In genomic region chr17:75918112-75918445, GRCh38 we compare ENCODE assay signal across 25 cellular contexts. TPM values are rescaled to one million over a fixed set of nuclear protein-coding genes. Genes with fewer than 3 reads are reported as not detected.
A peak's percentile ranks its signal among the peaks of the same experiment; 100 is the strongest.
DNase-seq lines count a peak whose midpoint lies in the region; ATAC-seq, FAIRE-seq and TF ChIP-seq lines count a peak whose summit lies in the region.
"Had no signal": no experiment of that assay in that cellular context is flagged by ENCODE, and none has a peak within 500 bp of the region (broad histone marks: within the 10 kb centered on the region; RNA-seq: fewer than 3 reads in every experiment).

No MANE protein-coding gene starts in this region.

- no peak overlapping the region for H3K14ac ChIP-seq in neuronal stem cell (ENCODE audit: low read length)

- no peak overlapping the region for H4K8ac ChIP-seq in neuronal stem cell (ENCODE audit: low read depth, low read length)

- no peak overlapping the region for H3K4me3 ChIP-seq in BLaER1 treated with 17β-estradiol and CSF1 and Interleukin-3, amounts not matched to agents 10 nM and 100 nM
- H3K4me3 ChIP-seq in RWPE2 (ENCODE audit: severe bottlenecking) = no peak overlapping the region
- H3K4me3 ChIP-seq in K562 = no peak overlapping the region
- H3K4me3 ChIP-seq in neuronal stem cell (ENCODE audit: low read length in 2 of 2) = no peak overlapping the region
- no peak overlapping the region for H3K4me3 ChIP-seq in transverse colon
- H3K4me3 ChIP-seq: A549, GM12878, GM23248 had no signal

- no peaks in the 10 kb centered on the region for H3K9me3 Mint-ChIP-seq in stimulated activated naive CD8-positive, alpha-beta T cell treated with anti-CD3 and anti-CD28 coated beads, Interleukin-15, amount 100 ng/mL, for 72 hours
- H3K9me3 Mint-ChIP-seq: CD4-positive, CD25-positive, alpha-beta regulatory T cell; CD8-positive, alpha-beta T cell had no signal

- intact Hi-C loops in K562 (cut with micrococcal nuclease) (no loop called here), transverse colon (cut with DNase I; ENCODE audit: low total_unique reads) (no loop called here)

- no peak overlapping the region for H2AFZ ChIP-seq in K562 (ENCODE audit: low read depth, low read length)
- H2AFZ ChIP-seq in neuronal stem cell (ENCODE audit: low read length) = no peak overlapping the region
- H2AFZ ChIP-seq: GM23248 had no signal

- in situ Hi-C loops in K562 (cut with MboI) (no loop called here), transverse colon (cut with MboI; ENCODE audit: low pct_ligation_motif_present in 1 of 4, low pct_unique_long_range_greater_than_20kb in 1 of 4, low sequenced_read_pairs in 3 of 4) (loop anchor here in 2 of 4 donors (10.0 to 25.0 kb wide), 3 partner anchors 67 to 269 kb away; partner anchors contain the start of gene CDK3 (in 1 of the 2))

- peaks cover 21 to 30% (median 27%) of the 10 kb centered on the region in 10 experiments for H3K4me1 ChIP-seq in BLaER1 treated with 17β-estradiol and CSF1 and Interleukin-3, amounts not matched to agents 10 nM and 100 nM
- H3K4me1 ChIP-seq in RWPE2 (ENCODE audit: insufficient read depth, poor library complexity, severe bottlenecking) (no peaks in the 10 kb centered on the region), K562 (replicated peaks in 1 of 2; ENCODE audit: control insufficient read depth in 2 of 2, insufficient read depth in 2 of 2, low read length in 2 of 2) (peaks cover 0 to 49% of the 10 kb centered on the region in 2 experiments; a peak in 2 of 5 replicates), neuronal stem cell (ENCODE audit: control insufficient read depth in 2 of 2, insufficient read depth in 1 of 2, low read depth in 1 of 2, low read length in 2 of 2) (no peaks in the 10 kb centered on the region), transverse colon (peaks cover 0 to under 1% (median under 1%) of the 10 kb centered on the region in 4 donors)
- H3K4me1 ChIP-seq: A549, BE2C, Caco-2 had no signal

- no peak overlapping the region for H2AK5ac ChIP-seq in neuronal stem cell (ENCODE audit: low read depth, low read length)

- H3K79me2 ChIP-seq in K562 (ENCODE audit: control insufficient read depth, insufficient read depth, low read length) = no peaks in the 10 kb centered on the region

- H2BK120ac ChIP-seq in neuronal stem cell (ENCODE audit: low read depth, low read length) = no peak overlapping the region

- H3K79me1 ChIP-seq in neuronal stem cell (ENCODE audit: low read depth, low read length) = no peaks in the 10 kb centered on the region

- no peaks in the 10 kb centered on the region for H3K27me3 Mint-ChIP-seq in stimulated activated naive CD8-positive, alpha-beta T cell treated with anti-CD3 and anti-CD28 coated beads, Interleukin-15, amount 100 ng/mL, for 72 hours
- H3K27me3 Mint-ChIP-seq: CD4-positive, CD25-positive, alpha-beta regulatory T cell had no signal

- WGBS in K562 (ENCODE audit: insufficient coverage, low coverage, missing lambda C conversion rate) = 88% methylated on average over 9 of the region's 19 CpGs
- WGBS in neuronal stem cell (ENCODE audit: extremely low coverage in 2 of 2, insufficient read length in 2 of 2, insufficient replicate concordance in 1 of 2), 2 donors = no CpG with 5 or more reads among the region's 19 CpGs
- 96% methylated on average over 19 of the region's 19 CpGs; no CpG with 5 or more reads in 1 of the 2 donors for WGBS in transverse colon (ENCODE audit: low coverage in 1 of 2), 2 donors

- peak overlapping the region; percentile 3 for H2BK5ac ChIP-seq in neuronal stem cell (ENCODE audit: low read length)

- H3K4ac ChIP-seq in neuronal stem cell (ENCODE audit: low read length) = no peak overlapping the region

- FAIRE-seq in K562 (lab: Jason Lieb, UNC) = no peak
- FAIRE-seq: A549, GM12878, GM19239, H54 had no signal

- TF ChIP-seq EP300 in K562 (IDR thresholded peaks at IDR 0.05; ENCODE audit: low read length) = no peak
- TF ChIP-seq EP300 in transverse colon (IDR thresholded peaks at IDR 0.05; ENCODE audit: low read depth) = no peak

- H2BK15ac ChIP-seq in neuronal stem cell (ENCODE audit: low read length) = no peak overlapping the region

- H3K9me3 ChIP-seq in BLaER1 treated with 17β-estradiol and CSF1 and Interleukin-3, amounts not matched to agents 10 nM and 100 nM (replicated peaks in 1 of 11) = no peaks in the 10 kb centered on the region
- H3K9me3 ChIP-seq in RWPE2 (ENCODE audit: severe bottlenecking) (no peaks in the 10 kb centered on the region), K562 (replicated peaks; ENCODE audit: control insufficient read depth, insufficient read depth, low read depth, low read length) (no peaks in the 10 kb centered on the region), neuronal stem cell (replicated peaks in 1 of 2; ENCODE audit: control insufficient read depth in 2 of 2, insufficient read depth in 1 of 2, low read depth in 1 of 2, low read length in 2 of 2) (peaks cover 0 to 2% of the 10 kb centered on the region in 2 donors), transverse colon (no peaks in the 10 kb centered on the region)
- H3K9me3 ChIP-seq: A549, BE2C, Caco-2 had no signal

- H3K18ac ChIP-seq in neuronal stem cell (ENCODE audit: low read length) = no peak overlapping the region

- H2BK12ac ChIP-seq in neuronal stem cell (ENCODE audit: low read length) = no peak overlapping the region

- TF ChIP-seq POLR2A in K562 (conservative IDR thresholded peaks at IDR 0.05) = no peak
- no peak for TF ChIP-seq POLR2A in transverse colon (IDR thresholded peaks at IDR 0.05)

- H3K27ac Mint-ChIP-seq in stimulated activated naive CD8-positive, alpha-beta T cell treated with anti-CD3 and anti-CD28 coated beads, Interleukin-15, amount 100 ng/mL, for 72 hours = no peak overlapping the region
- H3K27ac Mint-ChIP-seq: CD4-positive, CD25-positive, alpha-beta regulatory T cell; CD8-positive, alpha-beta T cell had no signal

- no peaks in the 10 kb centered on the region; a peak in 2 of 22 replicates for H4K20me1 ChIP-seq in BLaER1 treated with 17β-estradiol and CSF1 and Interleukin-3, amounts not matched to agents 10 nM and 100 nM
- no peaks in the 10 kb centered on the region for H4K20me1 ChIP-seq in K562 (replicated peaks; ENCODE audit: control insufficient read depth, insufficient read depth, low read length)

- H3K9me1 ChIP-seq in K562 (ENCODE audit: control insufficient read depth, insufficient read depth, low read length) = no peaks in the 10 kb centered on the region

- H3K27me3 ChIP-seq in BLaER1 treated with 17β-estradiol and CSF1 and Interleukin-3, amounts not matched to agents 10 nM and 100 nM = no peaks in the 10 kb centered on the region
- H3K27me3 ChIP-seq in RWPE2 (ENCODE audit: insufficient read depth, poor library complexity, severe bottlenecking) (no peaks in the 10 kb centered on the region), K562 (ENCODE audit: control insufficient read depth in 2 of 2, insufficient read depth in 2 of 2, low read length in 2 of 2) (no peaks in the 10 kb centered on the region), neuronal stem cell (ENCODE audit: control insufficient read depth in 3 of 3, insufficient read depth in 3 of 3, low read depth in 1 of 3, low read length in 3 of 3) (no peaks in the 10 kb centered on the region), transverse colon (no peaks in the 10 kb centered on the region)
- H3K27me3 ChIP-seq: BE2C had no signal

- peak overlapping the region in 1 of 11 experiments; percentile 4; a peak in 1 of 22 replicates for H3K27ac ChIP-seq in BLaER1 treated with 17β-estradiol and CSF1 and Interleukin-3, amounts not matched to agents 10 nM and 100 nM
- H3K27ac ChIP-seq in RWPE2 (ENCODE audit: poor library complexity, severe bottlenecking) = no peak overlapping the region
- no peak overlapping the region for H3K27ac ChIP-seq in K562 (ENCODE audit: extremely low read depth, low read depth, low read length)
- no peak overlapping the region for H3K27ac ChIP-seq in neuronal stem cell (replicated peaks; ENCODE audit: low read length)
- H3K27ac ChIP-seq in transverse colon = no peak overlapping the region
- H3K27ac ChIP-seq: A549, C4-2B, GM23248 had no signal

- H4K91ac ChIP-seq in neuronal stem cell (ENCODE audit: low read depth, low read length, poor library complexity) = no peak overlapping the region

- H3K4me1 Mint-ChIP-seq in stimulated activated naive CD8-positive, alpha-beta T cell treated with anti-CD3 and anti-CD28 coated beads, Interleukin-15, amount 100 ng/mL, for 72 hours = no peaks in the 10 kb centered on the region

- no peak overlapping the region for H3K4me3 Mint-ChIP-seq in stimulated activated naive CD8-positive, alpha-beta T cell treated with anti-CD3 and anti-CD28 coated beads, Interleukin-15, amount 100 ng/mL, for 72 hours
- H3K4me3 Mint-ChIP-seq: CD8-positive, alpha-beta T cell had no signal

- CTCF ChIA-PET in K562 (lab: Yijun Ruan, JAX; ENCODE audit: low intra/inter-chr PET ratio) = no interaction called here

- no TSS peak for BruUV-seq in K562 (replicated peaks; lab: Mats Ljungman, UMichigan)

- DNase-seq in RWPE2 (ENCODE audit: low spot score) = peak; percentile 69
- DNase-seq in K562 (ENCODE audit: extremely low read depth in 1 of 4, low spot score in 3 of 4) = no peak
- DNase-seq in neuronal stem cell (ENCODE audit: low spot score) = no peak
- no peak for DNase-seq in H4 (ENCODE audit: low spot score)
- DNase-seq in stimulated activated naive CD8-positive, alpha-beta T cell treated with anti-CD3 and anti-CD28 coated beads, Interleukin-15, amount 100 ng/mL, for 72 hours = no peak
- no peak for DNase-seq in transverse colon
- DNase-seq: 8988T; ACHN; AML-193; BE2C; Caco-2; CD4-positive, CD25-positive, alpha-beta regulatory T cell; CD8-positive, alpha-beta T cell; DMS153; DMS79; EL; GDM1; GM23248; HCEC 1CT had no signal

- no peak for TF ChIP-seq CTCF in RWPE2 (IDR thresholded peaks at IDR 0.05; ENCODE audit: poor library complexity, severe bottlenecking)
- TF ChIP-seq CTCF in K562 (IDR thresholded peaks at IDR 0.05 in 2 of 3, conservative IDR thresholded peaks at IDR 0.05 in 1 of 3; ENCODE audit: insufficient read depth in 2 of 3, low read depth in 1 of 3, low read length in 3 of 3) = no peak
- TF ChIP-seq CTCF in transverse colon (IDR thresholded peaks at IDR 0.05) = no peak

- H3K4me2 ChIP-seq in BLaER1 treated with 17β-estradiol and CSF1 and Interleukin-3, amounts not matched to agents 10 nM and 100 nM = peak overlapping the region in 8 of 11 experiments; percentile 10 to 63 (median 52); a peak in 7 of 22 replicates
- H3K4me2 ChIP-seq in K562 (ENCODE audit: insufficient read depth, low read length) (no peak overlapping the region), neuronal stem cell (ENCODE audit: insufficient read depth, low read length, poor library complexity, severe bottlenecking) (no peak overlapping the region)
- H3K4me2 ChIP-seq: A549 had no signal

- peaks cover 0 to 32% (median 0%) of the 10 kb centered on the region in 11 experiments; a peak in 4 of 22 replicates for H3K36me3 ChIP-seq in BLaER1 treated with 17β-estradiol and CSF1 and Interleukin-3, amounts not matched to agents 10 nM and 100 nM
- H3K36me3 ChIP-seq in RWPE2 (ENCODE audit: low read depth) = peaks cover 12% of the 10 kb centered on the region
- H3K36me3 ChIP-seq in K562 (ENCODE audit: control insufficient read depth, insufficient read depth, low read length) = 0 out of 3 replicates have a peak, but pooled peaks cover 3% of the 10 kb centered on the region
- H3K36me3 ChIP-seq in neuronal stem cell (replicated peaks in 1 of 2; ENCODE audit: control insufficient read depth in 2 of 2, insufficient read depth in 2 of 2, low read length in 2 of 2) = peaks cover 9 to 60% of the 10 kb centered on the region in 2 donors
- no peaks in the 10 kb centered on the region for H3K36me3 ChIP-seq in transverse colon
- H3K36me3 ChIP-seq: BE2C had no signal

- TF ChIP-seq RAD21 in K562 (CRISPR knock-in tag; conservative IDR thresholded peaks at IDR 0.05 in 1 of 2, IDR thresholded peaks at IDR 0.05 in 1 of 2) = no peak

- POLR2A ChIA-PET in K562 (lab: Yijun Ruan, JAX) = interaction anchor here (0.7 to 1.1 kb wide), 3 partner anchors 17 to 262 kb away, joined by 3 to 4 read pairs (median 3); no protein-coding TSS in a partner anchor

- no peak overlapping the region for H3K23ac ChIP-seq in neuronal stem cell (ENCODE audit: low read depth, low read length, poor library complexity)

- ATAC-seq in RWPE2 (ENCODE audit: low read depth) (no peak), K562 (no peak)
- no peak for ATAC-seq in stimulated activated naive CD8-positive, alpha-beta T cell treated with anti-CD3 and anti-CD28 coated beads, Interleukin-15, amount 100 ng/mL, for 72 hours
- ATAC-seq: A549; CD8-positive, alpha-beta T cell; GM12878 had no signal

- 0 out of 22 replicates have a peak overlapping the region, but pooled peaks of 1 of the 11 experiments have one; percentile 18 for H3K9ac ChIP-seq in BLaER1 treated with 17β-estradiol and CSF1 and Interleukin-3, amounts not matched to agents 10 nM and 100 nM
- no peak overlapping the region for H3K9ac ChIP-seq in K562 (ENCODE audit: insufficient read depth in 1 of 2, low read depth in 2 of 2, low read length in 2 of 2)
- no peak overlapping the region for H3K9ac ChIP-seq in neuronal stem cell (ENCODE audit: low read depth, low read length, poor library complexity)
- H3K9ac ChIP-seq: GM23248 had no signal

RNA-seq across cellular contexts. Expression of gene MRPL38, which starts 13.4 kb away (rescaled TPM):
- total RNA-seq in K562 (2011; cell fraction: chromatin; rRNA removed; ENCODE audit: low replicate concordance) = 88.0 and 309 TPM in 2 replicates
- 283 and 294 TPM in 2 replicates for total RNA-seq in K562 (2011; cell fraction: nucleolus; rRNA removed)
- total RNA-seq in K562 (2011; cell fraction: nucleoplasm; rRNA removed) = 137 and 171 TPM in 2 replicates
- total RNA-seq in K562 (2014; rRNA removed) = 48.5 and 75.0 TPM in 2 replicates
- 27.8 and 35.4 TPM in 2 replicates for total RNA-seq in K562 (2014; rRNA removed; fragmentation: Illumina TruSeq; extraction: Trizol)
- 72.6 and 73.6 TPM in 2 replicates for total RNA-seq in K562 (2015; rRNA removed; fragmentation: Illumina TruSeq; extraction: Trizol)
- total RNA-seq in K562 (2021) = 154 and 155 TPM in 2 replicates
- polyA plus RNA-seq in K562 (2011; rRNA removed) = 43.6 and 104 TPM in 2 replicates
- polyA plus RNA-seq in K562 (2011; cell fraction: cytosol; rRNA removed) = 59.5 and 89.1 TPM in 2 replicates
- 334 and 446 TPM in 2 replicates for polyA plus RNA-seq in K562 (2011; cell fraction: nucleus; rRNA removed)
- polyA plus RNA-seq in K562 (2012) = 66.7 and 93.4 TPM in 2 replicates
- polyA plus RNA-seq in K562 (2014; fragmentation: Illumina TruSeq; extraction: Trizol) = 63.6 and 69.3 TPM in 2 replicates
- 10 to 100 TPM in 1 of 2 experiments, 1 to 10 TPM in 1; 4.5 to 13.6 TPM for polyA plus RNA-seq in K562 (2014; fragmentation: Nextera tagmentation; extraction: Ambion mirVana)
- 74.0 and 77.0 TPM in 2 replicates for polyA plus RNA-seq in K562 (2014; rRNA removed)
- polyA minus RNA-seq in K562 (2011; rRNA and poly(A)+ RNA removed) = 14.0 and 20.7 TPM in 2 replicates
- polyA minus RNA-seq in K562 (2011; cell fraction: cytosol; rRNA and poly(A)+ RNA removed) = 44.3 and 58.0 TPM in 2 replicates
- 68.3 and 81.8 TPM in 2 replicates for polyA minus RNA-seq in K562 (2011; cell fraction: nucleus; rRNA and poly(A)+ RNA removed)
- polyA plus RNA-seq in neuronal stem cell (2013, experiment 1 of 2) = 48.0 TPM
- polyA plus RNA-seq in neuronal stem cell (2013, experiment 2 of 2) = 48.3 TPM
- 39.1 and 54.0 TPM in 2 replicates for total RNA-seq in H4 (2014; rRNA removed; shearing (Covaris generic))
- total RNA-seq in transverse colon = 100 to 1,000 TPM in 1 of 4 donors, 10 to 100 TPM in 3; 40.6 to 117 (median 48.5) TPM

RNA-seq across cellular contexts. Expression of gene TRIM65, which starts 21.3 kb away (rescaled TPM):
- 19.3 and 28.3 TPM in 2 replicates for total RNA-seq in K562 (2011; cell fraction: chromatin; rRNA removed; ENCODE audit: low replicate concordance)
- total RNA-seq in K562 (2011; cell fraction: nucleolus; rRNA removed) = 19.3 and 26.6 TPM in 2 replicates
- total RNA-seq in K562 (2011; cell fraction: nucleoplasm; rRNA removed) = 25.9 and 39.3 TPM in 2 replicates
- total RNA-seq in K562 (2014; rRNA removed) = 34.3 and 47.5 TPM in 2 replicates
- 16.2 and 20.0 TPM in 2 replicates for total RNA-seq in K562 (2014; rRNA removed; fragmentation: Illumina TruSeq; extraction: Trizol)
- total RNA-seq in K562 (2015; rRNA removed; fragmentation: Illumina TruSeq; extraction: Trizol) = 26.6 and 28.2 TPM in 2 replicates
- 45.5 and 45.7 TPM in 2 replicates for total RNA-seq in K562 (2021)
- polyA plus RNA-seq in K562 (2011; rRNA removed) = 19.5 and 22.1 TPM in 2 replicates
- polyA plus RNA-seq in K562 (2011; cell fraction: cytosol; rRNA removed) = 25.9 and 37.2 TPM in 2 replicates
- polyA plus RNA-seq in K562 (2011; cell fraction: nucleus; rRNA removed) = 20.7 and 27.8 TPM in 2 replicates
- 26.3 and 33.8 TPM in 2 replicates for polyA plus RNA-seq in K562 (2012)
- 22.9 and 26.1 TPM in 2 replicates for polyA plus RNA-seq in K562 (2014; fragmentation: Illumina TruSeq; extraction: Trizol)
- polyA plus RNA-seq in K562 (2014; fragmentation: Nextera tagmentation; extraction: Ambion mirVana) = 1 to 10 TPM; 2.8 to 5.8 TPM
- polyA plus RNA-seq in K562 (2014; rRNA removed) = 33.7 and 34.1 TPM in 2 replicates
- polyA minus RNA-seq in K562 (2011; rRNA and poly(A)+ RNA removed) = 6.3 and 7.0 TPM in 2 replicates
- 14.6 and 24.0 TPM in 2 replicates for polyA minus RNA-seq in K562 (2011; cell fraction: cytosol; rRNA and poly(A)+ RNA removed)
- 6.7 and 8.7 TPM in 2 replicates for polyA minus RNA-seq in K562 (2011; cell fraction: nucleus; rRNA and poly(A)+ RNA removed)
- polyA plus RNA-seq in neuronal stem cell (2013, experiment 1 of 2) = 15.8 TPM
- polyA plus RNA-seq in neuronal stem cell (2013, experiment 2 of 2) = 14.6 TPM
- total RNA-seq in H4 (2014; rRNA removed; shearing (Covaris generic)) = 8.4 and 10.5 TPM in 2 replicates
- total RNA-seq in transverse colon = 10 to 100 TPM; 16.8 to 21.7 (median 20.5) TPM

RNA-seq across cellular contexts. Expression of gene FBF1, which starts 22.8 kb away (rescaled TPM):
- 56.4 and 138 TPM in 2 replicates for total RNA-seq in K562 (2011; cell fraction: chromatin; rRNA removed; ENCODE audit: low replicate concordance)
- 62.1 and 85.9 TPM in 2 replicates for total RNA-seq in K562 (2011; cell fraction: nucleolus; rRNA removed)
- 55.3 and 58.6 TPM in 2 replicates for total RNA-seq in K562 (2011; cell fraction: nucleoplasm; rRNA removed)
- 14.5 and 14.8 TPM in 2 replicates for total RNA-seq in K562 (2014; rRNA removed)
- total RNA-seq in K562 (2014; rRNA removed; fragmentation: Illumina TruSeq; extraction: Trizol) = 5.2 and 5.4 TPM in 2 replicates
- total RNA-seq in K562 (2015; rRNA removed; fragmentation: Illumina TruSeq; extraction: Trizol) = 7.5 and 7.7 TPM in 2 replicates
- total RNA-seq in K562 (2021) = 10.6 and 14.7 TPM in 2 replicates
- polyA plus RNA-seq in K562 (2011; rRNA removed) = 10.2 and 11.1 TPM in 2 replicates
- 5.8 and 10.5 TPM in 2 replicates for polyA plus RNA-seq in K562 (2011; cell fraction: cytosol; rRNA removed)
- polyA plus RNA-seq in K562 (2011; cell fraction: nucleus; rRNA removed) = 54.5 and 90.0 TPM in 2 replicates
- 9.0 and 13.6 TPM in 2 replicates for polyA plus RNA-seq in K562 (2012)
- polyA plus RNA-seq in K562 (2014; fragmentation: Illumina TruSeq; extraction: Trizol) = 5.3 and 5.6 TPM in 2 replicates
- polyA plus RNA-seq in K562 (2014; fragmentation: Nextera tagmentation; extraction: Ambion mirVana) = under 1 TPM; 0.46 to 0.55 TPM
- polyA plus RNA-seq in K562 (2014; rRNA removed) = 11.9 and 14.9 TPM in 2 replicates
- 13.1 and 15.0 TPM in 2 replicates for polyA minus RNA-seq in K562 (2011; rRNA and poly(A)+ RNA removed)
- polyA minus RNA-seq in K562 (2011; cell fraction: cytosol; rRNA and poly(A)+ RNA removed) = 6.8 and 10.3 TPM in 2 replicates
- 27.5 and 29.6 TPM in 2 replicates for polyA minus RNA-seq in K562 (2011; cell fraction: nucleus; rRNA and poly(A)+ RNA removed)
- polyA plus RNA-seq in neuronal stem cell (2013, experiment 1 of 2) = 6.6 TPM
- 6.9 TPM for polyA plus RNA-seq in neuronal stem cell (2013, experiment 2 of 2)
- 11.2 and 11.8 TPM in 2 replicates for total RNA-seq in H4 (2014; rRNA removed; shearing (Covaris generic))
- 10 to 100 TPM in 2 of 4 donors, 1 to 10 TPM in 2; 2.9 to 29.9 (median 7.9) TPM for total RNA-seq in transverse colon

RNA-seq across cellular contexts. Expression of gene TRIM47, which starts 39.7 kb away (rescaled TPM):
- total RNA-seq in K562 (2011; cell fraction: chromatin; rRNA removed; ENCODE audit: low replicate concordance) = 3.4 and 21.0 TPM in 2 replicates
- 13.6 and 18.0 TPM in 2 replicates for total RNA-seq in K562 (2011; cell fraction: nucleolus; rRNA removed)
- 5.5 and 10.1 TPM in 2 replicates for total RNA-seq in K562 (2011; cell fraction: nucleoplasm; rRNA removed)
- total RNA-seq in K562 (2014; rRNA removed) = 4.0 and 4.6 TPM in 2 replicates
- 1.0 and 1.1 TPM in 2 replicates for total RNA-seq in K562 (2014; rRNA removed; fragmentation: Illumina TruSeq; extraction: Trizol)
- total RNA-seq in K562 (2015; rRNA removed; fragmentation: Illumina TruSeq; extraction: Trizol) = 3.9 and 4.3 TPM in 2 replicates
- total RNA-seq in K562 (2021) = 5.8 and 6.1 TPM in 2 replicates
- polyA plus RNA-seq in K562 (2011; rRNA removed) = 3.2 and 5.6 TPM in 2 replicates
- 5.1 and 9.1 TPM in 2 replicates for polyA plus RNA-seq in K562 (2011; cell fraction: cytosol; rRNA removed)
- 15.5 and 18.6 TPM in 2 replicates for polyA plus RNA-seq in K562 (2011; cell fraction: nucleus; rRNA removed)
- polyA plus RNA-seq in K562 (2012) = 4.2 and 6.8 TPM in 2 replicates
- 1.9 and 3.4 TPM in 2 replicates for polyA plus RNA-seq in K562 (2014; fragmentation: Illumina TruSeq; extraction: Trizol)
- polyA plus RNA-seq in K562 (2014; fragmentation: Nextera tagmentation; extraction: Ambion mirVana) = under 1 TPM; 0.56 to 0.63 TPM
- polyA plus RNA-seq in K562 (2014; rRNA removed) = 3.7 and 5.5 TPM in 2 replicates
- 1.9 and 2.6 TPM in 2 replicates for polyA minus RNA-seq in K562 (2011; rRNA and poly(A)+ RNA removed)
- 4.6 and 5.6 TPM in 2 replicates for polyA minus RNA-seq in K562 (2011; cell fraction: cytosol; rRNA and poly(A)+ RNA removed)
- polyA minus RNA-seq in K562 (2011; cell fraction: nucleus; rRNA and poly(A)+ RNA removed) = 8.6 and 9.2 TPM in 2 replicates
- 1.2 TPM for polyA plus RNA-seq in neuronal stem cell (2013, experiment 1 of 2)
- 0.68 TPM for polyA plus RNA-seq in neuronal stem cell (2013, experiment 2 of 2)
- total RNA-seq in H4 (2014; rRNA removed; shearing (Covaris generic)) = 12.9 and 13.5 TPM in 2 replicates
- total RNA-seq in transverse colon = 100 to 1,000 TPM in 1 of 4 donors, 10 to 100 TPM in 3; 38.6 to 118 (median 41.0) TPM

Comparison
In these comparisons a context has a peak if more than half of its experiments do, and no peak if none do; other contexts are left out.
1. H3K4me2 ChIP-seq: peak in BLaER1 treated with 17β-estradiol and CSF1 and Interleukin-3, amounts not matched to agents 10 nM and 100 nM (8 of 11); none in K562 (single experiment) and neuronal stem cell (single experiment).